24 cellular contexts compared by ENCODE assay signal in the genomic region with DNA sequence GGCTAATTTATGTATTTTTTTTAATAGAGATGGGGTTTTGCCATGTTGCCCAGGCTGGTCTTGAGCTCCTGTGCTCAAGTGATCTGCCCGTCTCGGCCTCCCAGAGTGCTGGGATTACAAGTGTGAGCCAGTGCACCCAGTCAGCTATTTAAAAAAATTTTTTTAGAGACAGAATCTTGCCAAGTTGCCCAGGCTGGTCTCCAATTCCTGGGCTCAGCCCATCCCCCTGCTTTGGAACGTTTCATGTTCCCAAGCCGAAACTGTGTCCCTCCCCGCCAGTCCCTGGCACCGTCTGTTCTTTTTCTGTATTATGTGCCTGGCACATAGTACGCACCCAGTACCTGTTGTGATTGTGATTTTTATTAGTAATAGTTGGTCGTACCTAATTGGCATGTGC.
"Had no signal": no experiment of that assay in that cellular context is flagged by ENCODE, and none has a peak within 500 bp of the region (broad histone marks: within the 10 kb centered on the region; RNA-seq: fewer than 3 reads in every experiment).

No MANE protein-coding gene starts in this region.

- ATAC-seq: activated CD8-positive, alpha-beta T cell treated with anti-CD3 and anti-CD28 coated beads, Interleukin-2, amount 10 ng/mL, durations not matched to agents 7 days and 5 days; effector memory CD8-positive, alpha-beta T cell; esophagus mucosa; natural killer cell treated with Interleukin-12 subunit alpha and Interleukin-12 subunit beta and Interleukin-15 and Interleukin-18, amount 100 ng/mL, for 72 hours; stimulated activated effector memory CD8-positive, alpha-beta T cell treated with anti-CD3 and anti-CD28 coated beads, Interleukin-12 subunit alpha, Interleukin-12 subunit beta, amount 100 ng/mL, for 72 hours; T-cell had no signal

- H3K9me3 Mint-ChIP-seq: activated T-helper 1 cell treated with anti-CD3 and anti-CD28 coated beads, Interleukin-12 subunit alpha, Interleukin-12 subunit beta, Interleukin-2, Interleukin-4 antibody, amounts not matched to agents 30 ng/mL and 10 ng/mL and 1 ng/mL, durations not matched to agents 14 hours and 24 hours and 36 hours; natural killer cell treated with Interleukin-12 subunit alpha and Interleukin-12 subunit beta and Interleukin-15 and Interleukin-18, amount 100 ng/mL, for 72 hours had no signal

- H3K9me3 ChIP-seq: colonic mucosa, stomach, vagina had no signal

- H3K27me3 Mint-ChIP-seq: activated naive CD4-positive, alpha-beta T cell treated with anti-CD3 and anti-CD28 coated beads, Interleukin-2, amount 50 U/mL, for 24 hours; central memory CD8-positive, alpha-beta T cell; effector memory CD8-positive, alpha-beta T cell; natural killer cell treated with Interleukin-12 subunit alpha and Interleukin-12 subunit beta and Interleukin-15 and Interleukin-18, amount 100 ng/mL, for 72 hours; progenitor cell of endocrine pancreas; T-cell had no signal

- H3K27ac Mint-ChIP-seq: activated CD8-positive, alpha-beta T cell treated with anti-CD3 and anti-CD28 coated beads, Interleukin-2, amount 10 ng/mL, durations not matched to agents 7 days and 5 days; activated T-helper 1 cell treated with anti-CD3 and anti-CD28 coated beads, Interleukin-12 subunit alpha, Interleukin-12 subunit beta, Interleukin-2, Interleukin-4 antibody, amounts not matched to agents 30 ng/mL and 10 ng/mL and 1 ng/mL, durations not matched to agents 14 hours and 24 hours and 36 hours; mesothelial cell of epicardium; natural killer cell treated with Interleukin-12 subunit alpha and Interleukin-12 subunit beta and Interleukin-15 and Interleukin-18, amount 100 ng/mL, for 72 hours; progenitor cell of endocrine pancreas; stimulated activated effector memory CD8-positive, alpha-beta T cell treated with anti-CD3 and anti-CD28 coated beads, Interleukin-12 subunit alpha, Interleukin-12 subunit beta, amount 100 ng/mL, for 72 hours had no signal

- H3K27me3 ChIP-seq: colonic mucosa, dorsolateral prefrontal cortex, stomach, vagina had no signal

- H3K4me3 ChIP-seq: colonic mucosa, lung, stomach, vagina had no signal

- H3K36me3 Mint-ChIP-seq: natural killer cell treated with Interleukin-12 subunit alpha and Interleukin-12 subunit beta and Interleukin-15 and Interleukin-18, amount 100 ng/mL, for 72 hours; stimulated activated effector memory CD8-positive, alpha-beta T cell treated with anti-CD3 and anti-CD28 coated beads, Interleukin-12 subunit alpha, Interleukin-12 subunit beta, amount 100 ng/mL, for 72 hours had no signal

- H3K4me3 Mint-ChIP-seq: activated CD8-positive, alpha-beta T cell treated with anti-CD3 and anti-CD28 coated beads, Interleukin-2, amount 10 ng/mL, durations not matched to agents 7 days and 5 days; activated naive CD4-positive, alpha-beta T cell treated with anti-CD3 and anti-CD28 coated beads, Interleukin-2, amount 50 U/mL, for 24 hours; activated T-helper 1 cell treated with anti-CD3 and anti-CD28 coated beads, Interleukin-12 subunit alpha, Interleukin-12 subunit beta, Interleukin-2, Interleukin-4 antibody, amounts not matched to agents 30 ng/mL and 10 ng/mL and 1 ng/mL, durations not matched to agents 14 hours and 24 hours and 36 hours; central memory CD8-positive, alpha-beta T cell; effector memory CD8-positive, alpha-beta T cell; mesothelial cell of epicardium; natural killer cell treated with Interleukin-12 subunit alpha and Interleukin-12 subunit beta and Interleukin-15 and Interleukin-18, amount 100 ng/mL, for 72 hours; stimulated activated effector memory CD8-positive, alpha-beta T cell treated with anti-CD3 and anti-CD28 coated beads, Interleukin-12 subunit alpha, Interleukin-12 subunit beta, amount 100 ng/mL, for 72 hours; T-cell had no signal

- H3K36me3 ChIP-seq: colonic mucosa, vagina, WERI-Rb-1 had no signal

- H3K27ac ChIP-seq: colonic mucosa, vagina, WERI-Rb-1 had no signal

- DNase-seq: activated CD4-positive, alpha-beta T cell treated with anti-CD3 and anti-CD28 coated beads for 1 hour; activated CD4-positive, alpha-beta T cell treated with anti-CD3 and anti-CD28 coated beads, Interleukin-2, amount 50 U/mL, for 1 hour; activated CD8-positive, alpha-beta T cell treated with anti-CD3 and anti-CD28 coated beads, Interleukin-2, amount 10 ng/mL, durations not matched to agents 7 days and 5 days; activated gamma-delta T cell treated with Interleukin-2 at 50 U/mL for 16 hours; colonic mucosa; effector memory CD8-positive, alpha-beta T cell; glutamatergic neuron; retina; stimulated activated CD4-positive, alpha-beta T cell treated with anti-CD3 and anti-CD28 coated beads, Interleukin-12 subunit alpha, Interleukin-12 subunit beta, amount 100 ng/mL, for 4 hours; stomach; T-cell; trophoblast cell; WERI-Rb-1 had no signal

- H3K4me1 Mint-ChIP-seq: mesothelial cell of epicardium had no signal
